2 cellular contexts compared by ENCODE assay signal in the genomic region with DNA sequence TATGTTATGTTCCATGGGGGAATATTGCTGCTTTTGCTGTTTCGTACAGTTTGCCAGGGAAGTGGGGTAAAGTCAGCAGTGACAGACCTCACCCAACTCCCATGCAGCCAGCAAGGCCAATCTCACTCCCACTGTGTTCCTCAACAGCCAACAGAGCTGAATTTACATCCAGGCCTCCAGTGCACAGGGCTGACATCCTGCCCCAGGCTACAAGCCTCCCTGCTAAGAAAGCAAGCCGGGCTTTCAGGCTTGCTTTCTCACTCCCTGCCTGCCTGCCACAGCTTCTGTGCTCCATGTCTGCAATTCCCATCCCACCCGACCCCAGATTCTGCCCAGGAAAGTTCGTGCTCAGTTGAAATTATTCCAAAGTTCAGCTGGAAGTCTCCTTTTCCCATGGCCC.
TF ChIP-seq lines count a peak whose summit lies in the region.

No MANE protein-coding gene starts in this region.

TF ChIP-seq in GM23338, 12 proteins besides CTCF, POLR2A, EP300 and RAD21 (continued from another document):
- TF ChIP-seq, protein P1, sequence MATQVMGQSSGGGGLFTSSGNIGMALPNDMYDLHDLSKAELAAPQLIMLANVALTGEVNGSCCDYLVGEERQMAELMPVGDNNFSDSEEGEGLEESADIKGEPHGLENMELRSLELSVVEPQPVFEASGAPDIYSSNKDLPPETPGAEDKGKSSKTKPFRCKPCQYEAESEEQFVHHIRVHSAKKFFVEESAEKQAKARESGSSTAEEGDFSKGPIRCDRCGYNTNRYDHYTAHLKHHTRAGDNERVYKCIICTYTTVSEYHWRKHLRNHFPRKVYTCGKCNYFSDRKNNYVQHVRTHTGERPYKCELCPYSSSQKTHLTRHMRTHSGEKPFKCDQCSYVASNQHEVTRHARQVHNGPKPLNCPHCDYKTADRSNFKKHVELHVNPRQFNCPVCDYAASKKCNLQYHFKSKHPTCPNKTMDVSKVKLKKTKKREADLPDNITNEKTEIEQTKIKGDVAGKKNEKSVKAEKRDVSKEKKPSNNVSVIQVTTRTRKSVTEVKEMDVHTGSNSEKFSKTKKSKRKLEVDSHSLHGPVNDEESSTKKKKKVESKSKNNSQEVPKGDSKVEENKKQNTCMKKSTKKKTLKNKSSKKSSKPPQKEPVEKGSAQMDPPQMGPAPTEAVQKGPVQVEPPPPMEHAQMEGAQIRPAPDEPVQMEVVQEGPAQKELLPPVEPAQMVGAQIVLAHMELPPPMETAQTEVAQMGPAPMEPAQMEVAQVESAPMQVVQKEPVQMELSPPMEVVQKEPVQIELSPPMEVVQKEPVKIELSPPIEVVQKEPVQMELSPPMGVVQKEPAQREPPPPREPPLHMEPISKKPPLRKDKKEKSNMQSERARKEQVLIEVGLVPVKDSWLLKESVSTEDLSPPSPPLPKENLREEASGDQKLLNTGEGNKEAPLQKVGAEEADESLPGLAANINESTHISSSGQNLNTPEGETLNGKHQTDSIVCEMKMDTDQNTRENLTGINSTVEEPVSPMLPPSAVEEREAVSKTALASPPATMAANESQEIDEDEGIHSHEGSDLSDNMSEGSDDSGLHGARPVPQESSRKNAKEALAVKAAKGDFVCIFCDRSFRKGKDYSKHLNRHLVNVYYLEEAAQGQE (IDR thresholded peaks at IDR 0.05; ENCODE audit: unreplicated experiment): no peak
- no peak for TF ChIP-seq STAT1 (IDR thresholded peaks at IDR 0.05; ENCODE audit: unreplicated experiment)
- TF ChIP-seq, protein P2, sequence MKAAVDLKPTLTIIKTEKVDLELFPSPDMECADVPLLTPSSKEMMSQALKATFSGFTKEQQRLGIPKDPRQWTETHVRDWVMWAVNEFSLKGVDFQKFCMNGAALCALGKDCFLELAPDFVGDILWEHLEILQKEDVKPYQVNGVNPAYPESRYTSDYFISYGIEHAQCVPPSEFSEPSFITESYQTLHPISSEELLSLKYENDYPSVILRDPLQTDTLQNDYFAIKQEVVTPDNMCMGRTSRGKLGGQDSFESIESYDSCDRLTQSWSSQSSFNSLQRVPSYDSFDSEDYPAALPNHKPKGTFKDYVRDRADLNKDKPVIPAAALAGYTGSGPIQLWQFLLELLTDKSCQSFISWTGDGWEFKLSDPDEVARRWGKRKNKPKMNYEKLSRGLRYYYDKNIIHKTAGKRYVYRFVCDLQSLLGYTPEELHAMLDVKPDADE (IDR thresholded peaks at IDR 0.05): no peak

TF ChIP-seq in WTC11, 78 proteins besides CTCF, POLR2A, EP300 and RAD21 (continued from another document):
- TF ChIP-seq, protein P3, sequence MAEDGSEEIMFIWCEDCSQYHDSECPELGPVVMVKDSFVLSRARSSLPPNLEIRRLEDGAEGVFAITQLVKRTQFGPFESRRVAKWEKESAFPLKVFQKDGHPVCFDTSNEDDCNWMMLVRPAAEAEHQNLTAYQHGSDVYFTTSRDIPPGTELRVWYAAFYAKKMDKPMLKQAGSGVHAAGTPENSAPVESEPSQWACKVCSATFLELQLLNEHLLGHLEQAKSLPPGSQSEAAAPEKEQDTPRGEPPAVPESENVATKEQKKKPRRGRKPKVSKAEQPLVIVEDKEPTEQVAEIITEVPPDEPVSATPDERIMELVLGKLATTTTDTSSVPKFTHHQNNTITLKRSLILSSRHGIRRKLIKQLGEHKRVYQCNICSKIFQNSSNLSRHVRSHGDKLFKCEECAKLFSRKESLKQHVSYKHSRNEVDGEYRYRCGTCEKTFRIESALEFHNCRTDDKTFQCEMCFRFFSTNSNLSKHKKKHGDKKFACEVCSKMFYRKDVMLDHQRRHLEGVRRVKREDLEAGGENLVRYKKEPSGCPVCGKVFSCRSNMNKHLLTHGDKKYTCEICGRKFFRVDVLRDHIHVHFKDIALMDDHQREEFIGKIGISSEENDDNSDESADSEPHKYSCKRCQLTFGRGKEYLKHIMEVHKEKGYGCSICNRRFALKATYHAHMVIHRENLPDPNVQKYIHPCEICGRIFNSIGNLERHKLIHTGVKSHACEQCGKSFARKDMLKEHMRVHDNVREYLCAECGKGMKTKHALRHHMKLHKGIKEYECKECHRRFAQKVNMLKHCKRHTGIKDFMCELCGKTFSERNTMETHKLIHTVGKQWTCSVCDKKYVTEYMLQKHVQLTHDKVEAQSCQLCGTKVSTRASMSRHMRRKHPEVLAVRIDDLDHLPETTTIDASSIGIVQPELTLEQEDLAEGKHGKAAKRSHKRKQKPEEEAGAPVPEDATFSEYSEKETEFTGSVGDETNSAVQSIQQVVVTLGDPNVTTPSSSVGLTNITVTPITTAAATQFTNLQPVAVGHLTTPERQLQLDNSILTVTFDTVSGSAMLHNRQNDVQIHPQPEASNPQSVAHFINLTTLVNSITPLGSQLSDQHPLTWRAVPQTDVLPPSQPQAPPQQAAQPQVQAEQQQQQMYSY (CRISPR knock-in tag; IDR thresholded peaks at IDR 0.05): peak; percentile 31; the same call in 1 of the 2 replicates
- TF ChIP-seq, protein P4, sequence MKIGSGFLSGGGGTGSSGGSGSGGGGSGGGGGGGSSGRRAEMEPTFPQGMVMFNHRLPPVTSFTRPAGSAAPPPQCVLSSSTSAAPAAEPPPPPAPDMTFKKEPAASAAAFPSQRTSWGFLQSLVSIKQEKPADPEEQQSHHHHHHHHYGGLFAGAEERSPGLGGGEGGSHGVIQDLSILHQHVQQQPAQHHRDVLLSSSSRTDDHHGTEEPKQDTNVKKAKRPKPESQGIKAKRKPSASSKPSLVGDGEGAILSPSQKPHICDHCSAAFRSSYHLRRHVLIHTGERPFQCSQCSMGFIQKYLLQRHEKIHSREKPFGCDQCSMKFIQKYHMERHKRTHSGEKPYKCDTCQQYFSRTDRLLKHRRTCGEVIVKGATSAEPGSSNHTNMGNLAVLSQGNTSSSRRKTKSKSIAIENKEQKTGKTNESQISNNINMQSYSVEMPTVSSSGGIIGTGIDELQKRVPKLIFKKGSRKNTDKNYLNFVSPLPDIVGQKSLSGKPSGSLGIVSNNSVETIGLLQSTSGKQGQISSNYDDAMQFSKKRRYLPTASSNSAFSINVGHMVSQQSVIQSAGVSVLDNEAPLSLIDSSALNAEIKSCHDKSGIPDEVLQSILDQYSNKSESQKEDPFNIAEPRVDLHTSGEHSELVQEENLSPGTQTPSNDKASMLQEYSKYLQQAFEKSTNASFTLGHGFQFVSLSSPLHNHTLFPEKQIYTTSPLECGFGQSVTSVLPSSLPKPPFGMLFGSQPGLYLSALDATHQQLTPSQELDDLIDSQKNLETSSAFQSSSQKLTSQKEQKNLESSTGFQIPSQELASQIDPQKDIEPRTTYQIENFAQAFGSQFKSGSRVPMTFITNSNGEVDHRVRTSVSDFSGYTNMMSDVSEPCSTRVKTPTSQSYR (CRISPR knock-in tag; IDR thresholded peaks at IDR 0.05): no peak
- no peak for TF ChIP-seq CREB1 (CRISPR knock-in tag; IDR thresholded peaks at IDR 0.05)
- TF ChIP-seq, protein P5, sequence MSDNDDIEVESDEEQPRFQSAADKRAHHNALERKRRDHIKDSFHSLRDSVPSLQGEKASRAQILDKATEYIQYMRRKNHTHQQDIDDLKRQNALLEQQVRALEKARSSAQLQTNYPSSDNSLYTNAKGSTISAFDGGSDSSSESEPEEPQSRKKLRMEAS (CRISPR knock-in tag; IDR thresholded peaks at IDR 0.05): no peak
- TF ChIP-seq, protein P6, sequence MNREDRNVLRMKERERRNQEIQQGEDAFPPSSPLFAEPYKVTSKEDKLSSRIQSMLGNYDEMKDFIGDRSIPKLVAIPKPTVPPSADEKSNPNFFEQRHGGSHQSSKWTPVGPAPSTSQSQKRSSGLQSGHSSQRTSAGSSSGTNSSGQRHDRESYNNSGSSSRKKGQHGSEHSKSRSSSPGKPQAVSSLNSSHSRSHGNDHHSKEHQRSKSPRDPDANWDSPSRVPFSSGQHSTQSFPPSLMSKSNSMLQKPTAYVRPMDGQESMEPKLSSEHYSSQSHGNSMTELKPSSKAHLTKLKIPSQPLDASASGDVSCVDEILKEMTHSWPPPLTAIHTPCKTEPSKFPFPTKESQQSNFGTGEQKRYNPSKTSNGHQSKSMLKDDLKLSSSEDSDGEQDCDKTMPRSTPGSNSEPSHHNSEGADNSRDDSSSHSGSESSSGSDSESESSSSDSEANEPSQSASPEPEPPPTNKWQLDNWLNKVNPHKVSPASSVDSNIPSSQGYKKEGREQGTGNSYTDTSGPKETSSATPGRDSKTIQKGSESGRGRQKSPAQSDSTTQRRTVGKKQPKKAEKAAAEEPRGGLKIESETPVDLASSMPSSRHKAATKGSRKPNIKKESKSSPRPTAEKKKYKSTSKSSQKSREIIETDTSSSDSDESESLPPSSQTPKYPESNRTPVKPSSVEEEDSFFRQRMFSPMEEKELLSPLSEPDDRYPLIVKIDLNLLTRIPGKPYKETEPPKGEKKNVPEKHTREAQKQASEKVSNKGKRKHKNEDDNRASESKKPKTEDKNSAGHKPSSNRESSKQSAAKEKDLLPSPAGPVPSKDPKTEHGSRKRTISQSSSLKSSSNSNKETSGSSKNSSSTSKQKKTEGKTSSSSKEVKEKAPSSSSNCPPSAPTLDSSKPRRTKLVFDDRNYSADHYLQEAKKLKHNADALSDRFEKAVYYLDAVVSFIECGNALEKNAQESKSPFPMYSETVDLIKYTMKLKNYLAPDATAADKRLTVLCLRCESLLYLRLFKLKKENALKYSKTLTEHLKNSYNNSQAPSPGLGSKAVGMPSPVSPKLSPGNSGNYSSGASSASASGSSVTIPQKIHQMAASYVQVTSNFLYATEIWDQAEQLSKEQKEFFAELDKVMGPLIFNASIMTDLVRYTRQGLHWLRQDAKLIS (CRISPR knock-in tag; IDR thresholded peaks at IDR 0.05; ENCODE audit: borderline replicate concordance): no peak
